ENCODE assay signal across 11 cellular contexts in genomic region chr17:3802461-3803307, GRCh38. TPM values are rescaled to one million over a fixed set of nuclear protein-coding genes. Genes with fewer than 3 reads are reported as not detected.
DNase-seq lines count a peak whose midpoint lies in the region; TF ChIP-seq lines count a peak whose summit lies in the region.
"Had no signal": no experiment of that assay in that cellular context is flagged by ENCODE, and none has a peak within 500 bp of the region (broad histone marks: within the 10 kb centered on the region; RNA-seq: fewer than 3 reads in every experiment).

No MANE protein-coding gene starts in this region.

- no peak overlapping the region for H3K9ac ChIP-seq in Karpas-422 (ENCODE audit: low read length)

- H3K4me1 ChIP-seq in Peyer's patch (peaks cover 0 to 7% (median 3%) of the 10 kb centered on the region in 4 donors), ovary (ENCODE audit: insufficient read depth) (peaks cover 54% of the 10 kb centered on the region), Karpas-422 (ENCODE audit: low read length) (peaks cover 10% of the 10 kb centered on the region)

- H3K36me3 Mint-ChIP-seq in glutamatergic neuron (ENCODE audit: unreplicated experiment) = no peaks in the 10 kb centered on the region

- no peak for TF ChIP-seq CTCF in BJ (IDR thresholded peaks at IDR 0.05; ENCODE audit: insufficient read depth, low read depth, low read length)
- TF ChIP-seq CTCF in Peyer's patch (IDR thresholded peaks at IDR 0.05) = no peak
- no peak for TF ChIP-seq CTCF in fibroblast of the aortic adventitia (IDR thresholded peaks at IDR 0.05; ENCODE audit: insufficient read depth, low read length)
- TF ChIP-seq CTCF in ovary (IDR thresholded peaks at IDR 0.05) = peak in 1 of 3 donors; percentile 51
- no peak for TF ChIP-seq CTCF in glutamatergic neuron (IDR thresholded peaks at IDR 0.05; ENCODE audit: partially characterized antibody, unreplicated experiment)

- no peak overlapping the region for H2AFZ ChIP-seq in Karpas-422 (ENCODE audit: low read length)

- no peak overlapping the region for H3K27ac Mint-ChIP-seq in glutamatergic neuron (ENCODE audit: unreplicated experiment)

- 6 to 19% (median 9%) methylated on average over 19 of the region's 19 CpGs for WGBS in ovary, 3 donors

- POLR2A ChIA-PET in BJ (lab: Charles Lee) = no interaction called here

- no peak overlapping the region for H3K4me2 ChIP-seq in Karpas-422 (ENCODE audit: low read depth, low read length, poor library complexity, severe bottlenecking)

- no peak for TF ChIP-seq POLR2A in Peyer's patch (IDR thresholded peaks at IDR 0.05)
- no peak for TF ChIP-seq POLR2A in ovary (IDR thresholded peaks at IDR 0.05)

- CTCF ChIA-PET in BJ (lab: Yijun Ruan, JAX) = interaction anchor here (0.6 to 2.5 kb wide), 4 partner anchors 15 to 76 kb away, joined by 3 to 11 read pairs (median 6); no protein-coding TSS in a partner anchor

- no peaks in the 10 kb centered on the region for H4K20me1 ChIP-seq in Karpas-422 (ENCODE audit: insufficient read depth, low read depth, low read length)

- intact Hi-C loops in ovary (cut with DNase I) (loop anchor here in 1 of 4 donors (5.0 kb wide), 1 partner anchor 65 kb away; no protein-coding TSS in a partner anchor), posterior cingulate gyrus (cut with DNase I) (no loop called here)

- TF ChIP-seq EP300 in ovary (IDR thresholded peaks at IDR 0.05) = peak; percentile 52

- H3K27me3 Mint-ChIP-seq in glutamatergic neuron (ENCODE audit: unreplicated experiment) = peaks cover 9% of the 10 kb centered on the region

- H3K36me3 ChIP-seq in BJ (ENCODE audit: control insufficient read depth, insufficient read depth, low read length) = peaks cover 2% of the 10 kb centered on the region
- peaks cover 0 to 10% (median 0%) of the 10 kb centered on the region in 3 donors for H3K36me3 ChIP-seq in Peyer's patch
- no peaks in the 10 kb centered on the region for H3K36me3 ChIP-seq in ovary
- no peaks in the 10 kb centered on the region for H3K36me3 ChIP-seq in Karpas-422 (ENCODE audit: insufficient read depth, low read length)

- H3K9me2 ChIP-seq in Karpas-422 (replicated peaks; ENCODE audit: insufficient read depth, low read length) = no peaks in the 10 kb centered on the region

- DNase-seq in BJ (ENCODE audit: low read depth) (peak; percentile 29), Peyer's patch (no peak), fibroblast of the aortic adventitia (ENCODE audit: low read depth) (peak; percentile 87), ovary (peak; percentile 81 to 90 (median 86)), DMS114 treated with DMSO at 0.1 percent for 48 hours (lab: John Stamatoyannopoulos, UW; ENCODE audit: unreplicated experiment) (no peak), Karpas-422 (no peak), glutamatergic neuron (no peak), posterior cingulate gyrus (no peak)
- DNase-seq: cerebellar nuclear complex, GDM1, Kasumi-1 had no signal

- H3K9me3 ChIP-seq in Peyer's patch = no peaks in the 10 kb centered on the region
- no peaks in the 10 kb centered on the region for H3K9me3 ChIP-seq in ovary
- no peaks in the 10 kb centered on the region for H3K9me3 ChIP-seq in Karpas-422 (ENCODE audit: low read length)

- peaks cover 2% of the 10 kb centered on the region for H3K9me3 Mint-ChIP-seq in glutamatergic neuron (ENCODE audit: unreplicated experiment)

- peak overlapping the region in 3 of 4 donors; percentile 14 to 78 (median 60) for H3K27ac ChIP-seq in Peyer's patch
- peak overlapping the region; percentile 75 to 99 for H3K27ac ChIP-seq in ovary
- no peak overlapping the region for H3K27ac ChIP-seq in Karpas-422 (ENCODE audit: low read length)

- H3K4me3 ChIP-seq in BJ (ENCODE audit: low read depth, low read length) = no peak overlapping the region
- no peak overlapping the region for H3K4me3 ChIP-seq in Peyer's patch
- no peak overlapping the region for H3K4me3 ChIP-seq in fibroblast of the aortic adventitia (ENCODE audit: low read depth, low read length)
- no peak overlapping the region for H3K4me3 ChIP-seq in ovary
- no peak overlapping the region for H3K4me3 ChIP-seq in Karpas-422 (ENCODE audit: low read length)

- no peaks in the 10 kb centered on the region for H3K27me3 ChIP-seq in BJ (ENCODE audit: control insufficient read depth, insufficient read depth, low read length)
- H3K27me3 ChIP-seq in Peyer's patch = no peaks in the 10 kb centered on the region
- H3K27me3 ChIP-seq in ovary = no peaks in the 10 kb centered on the region
- no peaks in the 10 kb centered on the region for H3K27me3 ChIP-seq in Karpas-422 (ENCODE audit: low read length)

- H3K79me2 ChIP-seq in Karpas-422 (ENCODE audit: low read length) = no peaks in the 10 kb centered on the region

- H3K4me3 Mint-ChIP-seq in glutamatergic neuron (ENCODE audit: unreplicated experiment) = no peak overlapping the region

- H3K4me1 Mint-ChIP-seq in glutamatergic neuron (ENCODE audit: low read depth, unreplicated experiment) = no peaks in the 10 kb centered on the region

RNA-seq across cellular contexts. Expression of gene ITGAE, which starts 1.7 kb away (rescaled TPM):
- polyA plus RNA-seq in BJ (2011; rRNA removed) (69.9 and 96.3 TPM in 2 replicates), ovary (10 to 100 TPM; 21.6 to 27.0 TPM)
- 4.1 and 4.4 TPM in 2 replicates for polyA minus RNA-seq in BJ (2011; rRNA and poly(A)+ RNA removed)
- total RNA-seq in Peyer's patch (10 to 100 TPM; 14.9 to 41.8 (median 31.5) TPM), fibroblast of the aortic adventitia (ENCODE audit: low replicate concordance) (19.7 and 37.4 TPM in 2 replicates), ovary (10 to 100 TPM; 13.3 to 22.3 (median 16.5) TPM), glutamatergic neuron (ENCODE audit: unreplicated experiment) (19.2 TPM)
- 20.6 and 51.3 TPM in 2 replicates for total RNA-seq in Karpas-422 (2014; rRNA removed; shearing (Covaris generic); ENCODE audit: low replicate concordance)

RNA-seq across cellular contexts. Expression of gene NCBP3, which starts 43.4 kb away (rescaled TPM):
- polyA plus RNA-seq in BJ (2011; rRNA removed) (9.7 and 19.3 TPM in 2 replicates), ovary (10 to 100 TPM; 17.7 to 38.9 TPM)
- 5.6 and 8.0 TPM in 2 replicates for polyA minus RNA-seq in BJ (2011; rRNA and poly(A)+ RNA removed)
- total RNA-seq in Peyer's patch (10 to 100 TPM; 24.8 to 41.6 (median 32.2) TPM), fibroblast of the aortic adventitia (ENCODE audit: low replicate concordance) (17.1 and 22.9 TPM in 2 replicates), ovary (10 to 100 TPM; 15.7 to 43.2 (median 37.6) TPM), glutamatergic neuron (ENCODE audit: unreplicated experiment) (133 TPM)
- 10.1 and 17.0 TPM in 2 replicates for total RNA-seq in Karpas-422 (2014; rRNA removed; shearing (Covaris generic); ENCODE audit: low replicate concordance)

Comparison
In these comparisons a context has a peak if more than half of its experiments do, and no peak if none do; other contexts are left out.
1. DNase-seq: peak in BJ (single experiment), fibroblast of the aortic adventitia (single experiment) and ovary (5 of 5); none in Peyer's patch (0 of 3), DMS114 treated with DMSO at 0.1 percent for 48 hours (single experiment), Karpas-422 (single experiment), glutamatergic neuron (single experiment) and posterior cingulate gyrus (0 of 10).